ENCODE assay signal across 7 cellular contexts in genomic region chr7:37920619-37921339, GRCh38. TPM values are rescaled to one million over a fixed set of nuclear protein-coding genes. Genes with fewer than 3 reads are reported as not detected.
DNase-seq lines count a peak whose midpoint lies in the region; ATAC-seq and TF ChIP-seq lines count a peak whose summit lies in the region.

EPDR1 (plus strand) TSS chr7:37920640; CDS start chr7:37920940, 300 bp downstream.

- H4K20me1 ChIP-seq in Karpas-422 (ENCODE audit: insufficient read depth, low read depth, low read length) = no peaks in the 10 kb centered on the region

- H3K4me1 ChIP-seq in Karpas-422 (ENCODE audit: low read length) (peaks cover 4% of the 10 kb centered on the region), endodermal cell (ENCODE audit: control insufficient read depth, insufficient read depth, low read length) (no peaks in the 10 kb centered on the region), mesodermal cell (ENCODE audit: control insufficient read depth, insufficient read depth, low read length, poor library complexity, severe bottlenecking) (no peaks in the 10 kb centered on the region)

- peak; percentile 54 for ATAC-seq in GM21576 (IDR thresholded peaks at IDR 0.05; ENCODE audit: unreplicated experiment)

- H3K9ac ChIP-seq in Karpas-422 (ENCODE audit: low read length) (no peak within 1 kb of the TSS), endodermal cell (ENCODE audit: extremely low read depth, low read length, poor library complexity, severe bottlenecking) (peak within 1 kb of the TSS; percentile 38)

- H3K9me3 ChIP-seq in Karpas-422 (ENCODE audit: low read length) = no peaks in the 10 kb centered on the region
- peaks cover 7% of the 10 kb centered on the region for H3K9me3 ChIP-seq in endodermal cell (ENCODE audit: control insufficient read depth, low read length)
- H3K9me3 ChIP-seq in mesodermal cell (ENCODE audit: control insufficient read depth, low read length) = peaks cover 4% of the 10 kb centered on the region

- H3K36me3 Mint-ChIP-seq in endodermal cell (ENCODE audit: low read depth) = no peaks in the 10 kb centered on the region

- H3K27me3 ChIP-seq in Karpas-422 (ENCODE audit: low read length) (no peaks in the 10 kb centered on the region), endodermal cell (ENCODE audit: control insufficient read depth, insufficient read depth, low read length, poor library complexity, severe bottlenecking) (peaks cover 69% of the 10 kb centered on the region)

- peak; percentile 48 for DNase-seq in Karpas-422
- peak; percentile 96 for DNase-seq in SW480 (ENCODE audit: low spot score)
- peak; percentile 90 for DNase-seq in endodermal cell

- H3K9me3 Mint-ChIP-seq in endodermal cell = peaks cover 7% of the 10 kb centered on the region

- H3K79me2 ChIP-seq in Karpas-422 (ENCODE audit: low read length) = no peaks in the 10 kb centered on the region

- H3K27ac ChIP-seq in Karpas-422 (ENCODE audit: low read length) (no peak within 1 kb of the TSS), endodermal cell (ENCODE audit: low read depth, low read length) (no peak within 1 kb of the TSS), mesodermal cell (ENCODE audit: low read depth, low read length, severe bottlenecking) (peak within 1 kb of the TSS; percentile 52), temporal lobe (ENCODE audit: low read depth, low read length) (no peak within 1 kb of the TSS)

- H3K4me2 ChIP-seq in Karpas-422 (ENCODE audit: low read depth, low read length, poor library complexity, severe bottlenecking) = peak within 1 kb of the TSS; percentile 54

- peak within 1 kb of the TSS; percentile 69 for H3K4me3 Mint-ChIP-seq in endodermal cell

- H3K27me3 Mint-ChIP-seq in endodermal cell (ENCODE audit: insufficient read depth) = peaks cover 72% of the 10 kb centered on the region

- no peak within 1 kb of the TSS for H2AFZ ChIP-seq in Karpas-422 (ENCODE audit: low read length)

- H3K36me3 ChIP-seq in Karpas-422 (ENCODE audit: insufficient read depth, low read length) (no peaks in the 10 kb centered on the region), endodermal cell (ENCODE audit: control insufficient read depth, insufficient read depth, low read length) (no peaks in the 10 kb centered on the region), mesodermal cell (ENCODE audit: control insufficient read depth, insufficient read depth, low read length) (peaks cover 4% of the 10 kb centered on the region)

- H3K4me1 Mint-ChIP-seq in endodermal cell = peaks cover 7% of the 10 kb centered on the region

- peak; percentile 54 for TF ChIP-seq CTCF in endodermal cell (conservative IDR thresholded peaks at IDR 0.05)

- 1 to 4% methylated on average over 5 to 62 of the region's 62 CpGs for WGBS in endodermal cell (ENCODE audit: insufficient coverage in 1 of 2, insufficient read length in 1 of 2), 2 experiments
- 0 to 1% methylated on average over 48 to 50 of the region's 62 CpGs for WGBS in mesodermal cell (ENCODE audit: insufficient coverage in 2 of 2), 2 experiments

- H3K9me2 ChIP-seq in Karpas-422 (replicated peaks; ENCODE audit: insufficient read depth, low read length) = no peaks in the 10 kb centered on the region

- H3K4me3 ChIP-seq in GM08714 (ENCODE audit: low read length) (peak within 1 kb of the TSS; percentile 68), Karpas-422 (ENCODE audit: low read length) (peak within 1 kb of the TSS; percentile 36; the same call in 1 of the 2 replicates), endodermal cell (ENCODE audit: low read length) (peak within 1 kb of the TSS; percentile 81), mesodermal cell (ENCODE audit: extremely low read depth, insufficient read depth, low read length, poor library complexity, severe bottlenecking) (peak within 1 kb of the TSS; percentile 60)

- no peak within 1 kb of the TSS for H3K27ac Mint-ChIP-seq in endodermal cell

RNA-seq across cellular contexts. Expression of gene EPDR1, which starts in this region (rescaled TPM):
- total RNA-seq in Karpas-422 (2014; rRNA removed; shearing (Covaris generic); ENCODE audit: low replicate concordance) = 0.34 and 0.90 TPM in 2 replicates
- total RNA-seq in endodermal cell (1 to 10 TPM; 2.7 to 7.3 TPM), temporal lobe (11.6 TPM)
- 9.1 TPM for polyA plus RNA-seq in endodermal cell (2013, experiment 1 of 2)
- polyA plus RNA-seq in endodermal cell (2013, experiment 2 of 2) = 9.1 TPM
- 15.0 TPM for polyA plus RNA-seq in mesodermal cell (2013, experiment 1 of 2)
- polyA plus RNA-seq in mesodermal cell (2013, experiment 2 of 2) = 13.4 TPM

Comparison
In these comparisons a context has a peak if more than half of its experiments do, and no peak if none do; other contexts are left out.
1. Peak in DNase-seq, H3K4me3 ChIP-seq and H3K4me2 ChIP-seq in Karpas-422; RNA of the gene not detected or under 1 TPM.